1 cellular context compared by ENCODE assay signal in genomic region chr17:7579001-7579838, GRCh38.
TF ChIP-seq lines count a peak whose summit lies in the region.

Gene CD68 (plus strand): TSS chr17:7579638. CDS start chr17:7579678, 40 bp downstream.

TF ChIP-seq in K562, 482 proteins besides CTCF, POLR2A, EP300 and RAD21 (continued from another document and continues in another):
- TF ChIP-seq ZHX1 (conservative IDR thresholded peaks at IDR 0.05; ENCODE audit: low read length): no peak
- TF ChIP-seq RFX5 (IDR thresholded peaks at IDR 0.05; ENCODE audit: low read depth, low read length): no peak
- no peak for TF ChIP-seq SNRNP70 (optimal IDR thresholded peaks at IDR 0.05; ENCODE audit: low read depth, low read length)
- TF ChIP-seq KAT8 (IDR thresholded peaks at IDR 0.05; ENCODE audit: low read depth): no peak
- TF ChIP-seq JUND (IDR thresholded peaks at IDR 0.05; ENCODE audit: borderline replicate concordance, low read depth, low read length): no peak
- no peak for TF ChIP-seq JUND (tag; IDR thresholded peaks at IDR 0.05; ENCODE audit: borderline replicate concordance, low read depth, low read length)
- no peak for TF ChIP-seq KHSRP (IDR thresholded peaks at IDR 0.05)
- TF ChIP-seq ASH1L (IDR thresholded peaks at IDR 0.05; ENCODE audit: borderline replicate concordance, low read depth, partially characterized antibody): no peak
- no peak for TF ChIP-seq PPARD (CRISPR knock-in tag; IDR thresholded peaks at IDR 0.05)
- no peak for TF ChIP-seq SMARCA4 (IDR thresholded peaks at IDR 0.05)
- no peak for TF ChIP-seq ZNF354B (CRISPR knock-in tag; IDR thresholded peaks at IDR 0.05)
- no peak for TF ChIP-seq HNRNPK (IDR thresholded peaks at IDR 0.05; ENCODE audit: low read depth, low read length, poor library complexity, severe bottlenecking)
- no peak for TF ChIP-seq SIN3B (IDR thresholded peaks at IDR 0.05; ENCODE audit: low read depth)
- TF ChIP-seq XRCC5 (IDR thresholded peaks at IDR 0.05; ENCODE audit: low read depth, low read length): peak; percentile 58; the same call in 1 of the 2 replicates
- TF ChIP-seq ZNF316 (IDR thresholded peaks at IDR 0.05): no peak
- TF ChIP-seq PRMT5 (CRISPR knock-in tag; IDR thresholded peaks at IDR 0.05): no peak
- TF ChIP-seq CUX1 (CRISPR knock-in tag; IDR thresholded peaks at IDR 0.05): no peak
- no peak for TF ChIP-seq RBM25 (IDR thresholded peaks at IDR 0.05; ENCODE audit: low read depth, low read length, severe bottlenecking)
- no peak for TF ChIP-seq PTTG1 (tag; IDR thresholded peaks at IDR 0.05; ENCODE audit: low read depth)
- no peak for TF ChIP-seq FOXJ3 (CRISPR knock-in tag; IDR thresholded peaks at IDR 0.05)
- no peak for TF ChIP-seq HNRNPL (IDR thresholded peaks at IDR 0.05; ENCODE audit: low read depth, low read length)
- TF ChIP-seq ZNF707 (CRISPR knock-in tag; conservative IDR thresholded peaks at IDR 0.05): no peak
- TF ChIP-seq, protein P1, sequence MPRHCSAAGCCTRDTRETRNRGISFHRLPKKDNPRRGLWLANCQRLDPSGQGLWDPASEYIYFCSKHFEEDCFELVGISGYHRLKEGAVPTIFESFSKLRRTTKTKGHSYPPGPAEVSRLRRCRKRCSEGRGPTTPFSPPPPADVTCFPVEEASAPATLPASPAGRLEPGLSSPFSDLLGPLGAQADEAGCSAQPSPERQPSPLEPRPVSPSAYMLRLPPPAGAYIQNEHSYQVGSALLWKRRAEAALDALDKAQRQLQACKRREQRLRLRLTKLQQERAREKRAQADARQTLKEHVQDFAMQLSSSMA (CRISPR knock-in tag; IDR thresholded peaks at IDR 0.05): no peak
- TF ChIP-seq RHOXF2B (CRISPR knock-in tag; conservative IDR thresholded peaks at IDR 0.05): peak; percentile 71; the same call in 1 of the 2 replicates
- TF ChIP-seq, protein P2, sequence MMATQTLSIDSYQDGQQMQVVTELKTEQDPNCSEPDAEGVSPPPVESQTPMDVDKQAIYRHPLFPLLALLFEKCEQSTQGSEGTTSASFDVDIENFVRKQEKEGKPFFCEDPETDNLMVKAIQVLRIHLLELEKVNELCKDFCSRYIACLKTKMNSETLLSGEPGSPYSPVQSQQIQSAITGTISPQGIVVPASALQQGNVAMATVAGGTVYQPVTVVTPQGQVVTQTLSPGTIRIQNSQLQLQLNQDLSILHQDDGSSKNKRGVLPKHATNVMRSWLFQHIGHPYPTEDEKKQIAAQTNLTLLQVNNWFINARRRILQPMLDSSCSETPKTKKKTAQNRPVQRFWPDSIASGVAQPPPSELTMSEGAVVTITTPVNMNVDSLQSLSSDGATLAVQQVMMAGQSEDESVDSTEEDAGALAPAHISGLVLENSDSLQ (IDR thresholded peaks at IDR 0.05): peak; percentile 5; the same call in 1 of the 2 replicates
- no peak for TF ChIP-seq SMARCA5 (IDR thresholded peaks at IDR 0.05)
- peak; percentile 23; the same call in 1 of the 2 replicates for TF ChIP-seq ZNF592 (IDR thresholded peaks at IDR 0.05)
- no peak for TF ChIP-seq MTA2 (IDR thresholded peaks at IDR 0.05; ENCODE audit: low read depth)
- no peak for TF ChIP-seq ZNF586 (CRISPR knock-in tag; conservative IDR thresholded peaks at IDR 0.05)
- no peak for TF ChIP-seq ZNF184 (CRISPR knock-in tag; IDR thresholded peaks at IDR 0.05)
- TF ChIP-seq POLR3A (IDR thresholded peaks at IDR 0.05; ENCODE audit: borderline replicate concordance, extremely low read depth, insufficient read depth, insufficient read length): no peak
- TF ChIP-seq THAP12 (CRISPR knock-in tag; IDR thresholded peaks at IDR 0.05): no peak
- TF ChIP-seq POLR2B (IDR thresholded peaks at IDR 0.05; ENCODE audit: low read depth, partially characterized antibody): peak; percentile 91
- no peak for TF ChIP-seq PHB (CRISPR knock-in tag; IDR thresholded peaks at IDR 0.05)
- no peak for TF ChIP-seq CAMTA2 (CRISPR knock-in tag; conservative IDR thresholded peaks at IDR 0.05)
- TF ChIP-seq ZNF274 (IDR thresholded peaks at IDR 0.05; ENCODE audit: borderline replicate concordance, low read depth, low read length): no peak
- TF ChIP-seq HNRNPLL (IDR thresholded peaks at IDR 0.05; ENCODE audit: low read depth, low read length, poor library complexity, severe bottlenecking): peak; percentile 26
- no peak for TF ChIP-seq MTF1 (CRISPR knock-in tag; IDR thresholded peaks at IDR 0.05; ENCODE audit: borderline replicate concordance)
- no peak for TF ChIP-seq DACH1 (IDR thresholded peaks at IDR 0.05; ENCODE audit: partially characterized antibody)
- no peak for TF ChIP-seq ZNF766 (CRISPR knock-in tag; conservative IDR thresholded peaks at IDR 0.05)
- TF ChIP-seq MEIS2 (IDR thresholded peaks at IDR 0.05; ENCODE audit: partially characterized antibody): no peak
- TF ChIP-seq ELF4 (CRISPR knock-in tag; IDR thresholded peaks at IDR 0.05): no peak
- no peak for TF ChIP-seq DMBX1 (CRISPR knock-in tag; IDR thresholded peaks at IDR 0.05; ENCODE audit: borderline replicate concordance)
- peak; percentile 22 for TF ChIP-seq KDM5B (IDR thresholded peaks at IDR 0.05; ENCODE audit: insufficient replicate concordance, low read depth, low read length)
- TF ChIP-seq, protein P3, sequence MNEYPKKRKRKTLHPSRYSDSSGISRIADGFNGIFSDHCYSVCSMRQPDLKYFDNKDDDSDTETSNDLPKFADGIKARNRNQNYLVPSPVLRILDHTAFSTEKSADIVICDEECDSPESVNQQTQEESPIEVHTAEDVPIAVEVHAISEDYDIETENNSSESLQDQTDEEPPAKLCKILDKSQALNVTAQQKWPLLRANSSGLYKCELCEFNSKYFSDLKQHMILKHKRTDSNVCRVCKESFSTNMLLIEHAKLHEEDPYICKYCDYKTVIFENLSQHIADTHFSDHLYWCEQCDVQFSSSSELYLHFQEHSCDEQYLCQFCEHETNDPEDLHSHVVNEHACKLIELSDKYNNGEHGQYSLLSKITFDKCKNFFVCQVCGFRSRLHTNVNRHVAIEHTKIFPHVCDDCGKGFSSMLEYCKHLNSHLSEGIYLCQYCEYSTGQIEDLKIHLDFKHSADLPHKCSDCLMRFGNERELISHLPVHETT (CRISPR knock-in tag; conservative IDR thresholded peaks at IDR 0.05 in 1 of 2, IDR thresholded peaks at IDR 0.05 in 1 of 2): 0 out of 4 replicates have a peak, but pooled peaks of 1 of the 2 experiments have one; percentile 35
- peak; percentile 89 for TF ChIP-seq CEBPB (tag; IDR thresholded peaks at IDR 0.05)
- no peak for TF ChIP-seq KLF16 (IDR thresholded peaks at IDR 0.05)
- no peak for TF ChIP-seq ETS2 (tag; IDR thresholded peaks at IDR 0.05; ENCODE audit: borderline replicate concordance, poor library complexity, severe bottlenecking)
- TF ChIP-seq TRIM28 (IDR thresholded peaks at IDR 0.05): no peak
- TF ChIP-seq CBX3 (IDR thresholded peaks at IDR 0.05; ENCODE audit: borderline replicate concordance in 1 of 2, low read length in 2 of 2): peak in 1 of 2 experiments; percentile 11; a peak in 1 of 3 replicates
- no peak for TF ChIP-seq ZNF143 (CRISPR knock-in tag; IDR thresholded peaks at IDR 0.05)
- no peak for TF ChIP-seq CBFA2T2 (conservative IDR thresholded peaks at IDR 0.05)
- TF ChIP-seq E2F5 (CRISPR knock-in tag; IDR thresholded peaks at IDR 0.05): no peak
